In genomic region chrX:57156397-57157049, GRCh38 we compare ENCODE assay signal across 1 cellular context.
TF ChIP-seq lines count a peak whose summit lies in the region.

No MANE protein-coding gene starts in this region.

TF ChIP-seq in HCT116, 20 proteins besides CTCF, POLR2A, EP300 and RAD21 (continued from another document):
- TF ChIP-seq, protein P1, sequence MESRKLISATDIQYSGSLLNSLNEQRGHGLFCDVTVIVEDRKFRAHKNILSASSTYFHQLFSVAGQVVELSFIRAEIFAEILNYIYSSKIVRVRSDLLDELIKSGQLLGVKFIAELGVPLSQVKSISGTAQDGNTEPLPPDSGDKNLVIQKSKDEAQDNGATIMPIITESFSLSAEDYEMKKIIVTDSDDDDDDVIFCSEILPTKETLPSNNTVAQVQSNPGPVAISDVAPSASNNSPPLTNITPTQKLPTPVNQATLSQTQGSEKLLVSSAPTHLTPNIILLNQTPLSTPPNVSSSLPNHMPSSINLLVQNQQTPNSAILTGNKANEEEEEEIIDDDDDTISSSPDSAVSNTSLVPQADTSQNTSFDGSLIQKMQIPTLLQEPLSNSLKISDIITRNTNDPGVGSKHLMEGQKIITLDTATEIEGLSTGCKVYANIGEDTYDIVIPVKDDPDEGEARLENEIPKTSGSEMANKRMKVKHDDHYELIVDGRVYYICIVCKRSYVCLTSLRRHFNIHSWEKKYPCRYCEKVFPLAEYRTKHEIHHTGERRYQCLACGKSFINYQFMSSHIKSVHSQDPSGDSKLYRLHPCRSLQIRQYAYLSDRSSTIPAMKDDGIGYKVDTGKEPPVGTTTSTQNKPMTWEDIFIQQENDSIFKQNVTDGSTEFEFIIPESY (IDR thresholded peaks at IDR 0.05; ENCODE audit: extremely low read depth, insufficient replicate concordance, low read length): no peak
- no peak for TF ChIP-seq EZH2 (IDR thresholded peaks at IDR 0.05)
- no peak for TF ChIP-seq CEBPB (IDR thresholded peaks at IDR 0.05; ENCODE audit: low read depth)
